Comparison of ENCODE assay signal across 11 cellular contexts in genomic region chr9:81729141-81729540, GRCh38. TPM values are rescaled to one million over a fixed set of nuclear protein-coding genes. Genes with fewer than 3 reads are reported as not detected.
DNase-seq lines count a peak whose midpoint lies in the region; ATAC-seq and TF ChIP-seq lines count a peak whose summit lies in the region.
"Had no signal": no experiment of that assay in that cellular context is flagged by ENCODE, and none has a peak within 500 bp of the region (broad histone marks: within the 10 kb centered on the region; RNA-seq: fewer than 3 reads in every experiment).

No MANE protein-coding gene starts in this region.

- H3K4me1 ChIP-seq in liver (ENCODE audit: control insufficient read depth in 4 of 4, insufficient read depth in 4 of 4, low read length in 3 of 4) (peaks cover 0 to 4% (median 0%) of the 10 kb centered on the region in 4 donors), lower lobe of right lung (no peaks in the 10 kb centered on the region)
- H3K4me1 ChIP-seq: body of pancreas had no signal

- no peak for TF ChIP-seq CTCF in liver (IDR thresholded peaks at IDR 0.05; ENCODE audit: low read depth, low read length, missing input control)
- TF ChIP-seq CTCF in WERI-Rb-1 (IDR thresholded peaks at IDR 0.05; ENCODE audit: low read depth, low read length), result no peak
- no peak for TF ChIP-seq CTCF in lower lobe of right lung (IDR thresholded peaks at IDR 0.05)

- H3K27ac ChIP-seq in liver (ENCODE audit: low read depth in 1 of 2, low read length in 2 of 2) (no peak overlapping the region), WERI-Rb-1 (no peak overlapping the region), lower lobe of right lung (no peak overlapping the region)
- H3K27ac ChIP-seq: body of pancreas had no signal

- H3K4me3 ChIP-seq in liver (ENCODE audit: low read depth in 1 of 3, low read length in 3 of 3) (peak overlapping the region in 2 of 3 donors; percentile 36 to 60), WERI-Rb-1 (ENCODE audit: low read depth, low read length) (no peak overlapping the region), lower lobe of right lung (no peak overlapping the region)
- H3K4me3 ChIP-seq: body of pancreas had no signal

- ATAC-seq in GM19025 (IDR thresholded peaks at IDR 0.05; ENCODE audit: low read depth, unreplicated experiment), result peak; percentile 69
- ATAC-seq in HG02571 (IDR thresholded peaks at IDR 0.05; ENCODE audit: unreplicated experiment), result peak; percentile 53
- ATAC-seq in HG03520 (IDR thresholded peaks at IDR 0.05; ENCODE audit: unreplicated experiment), result peak; percentile 74
- no peak for ATAC-seq in lower lobe of right lung
- ATAC-seq in Right ventricle myocardium inferior, result no peak
- ATAC-seq: body of pancreas, HCT116 had no signal

- H3K27me3 ChIP-seq in liver (ENCODE audit: control insufficient read depth in 4 of 4, insufficient read depth in 4 of 4, low read length in 3 of 4) (no peaks in the 10 kb centered on the region), WERI-Rb-1 (ENCODE audit: insufficient read depth, low read depth, severe bottlenecking) (no peaks in the 10 kb centered on the region), lower lobe of right lung (ENCODE audit: low read depth) (no peaks in the 10 kb centered on the region)
- H3K27me3 ChIP-seq: body of pancreas had no signal

- no peaks in the 10 kb centered on the region for H3K9me3 ChIP-seq in liver (ENCODE audit: control insufficient read depth in 4 of 4, low read length in 3 of 4)
- no peaks in the 10 kb centered on the region for H3K9me3 ChIP-seq in WERI-Rb-1 (ENCODE audit: severe bottlenecking)
- H3K9me3 ChIP-seq in lower lobe of right lung, result no peaks in the 10 kb centered on the region
- H3K9me3 ChIP-seq: body of pancreas had no signal

- no peak for TF ChIP-seq RAD21 in liver (IDR thresholded peaks at IDR 0.05)

- DNase-seq in WERI-Rb-1, result no peak
- DNase-seq in lower lobe of right lung, result no peak
- no peak for DNase-seq in Right ventricle myocardium inferior (ENCODE audit: missing footprints)
- DNase-seq in posterior cingulate gyrus, result no peak
- DNase-seq: body of pancreas, NCI-H1436 had no signal

- intact Hi-C loops in lower lobe of right lung (cut with DNase I), result no loop called here
- intact Hi-C loops in Right ventricle myocardium inferior (cut with DNase I), result no loop called here
- intact Hi-C loops in posterior cingulate gyrus (cut with DNase I), result no loop called here

- H3K9ac ChIP-seq in liver (ENCODE audit: low read depth in 1 of 2, low read length in 2 of 2), result no peak overlapping the region

- H3K36me3 ChIP-seq in liver (ENCODE audit: control insufficient read depth in 4 of 4, insufficient read depth in 3 of 4, low read depth in 1 of 4, low read length in 3 of 4) (no peaks in the 10 kb centered on the region), WERI-Rb-1 (no peaks in the 10 kb centered on the region), lower lobe of right lung (no peaks in the 10 kb centered on the region)

- WGBS in liver, result 43% methylated on average over 4 of the region's 4 CpGs

TF ChIP-seq in liver, 16 proteins besides CTCF, POLR2A, EP300 and RAD21:
- TF ChIP-seq REST (IDR thresholded peaks at IDR 0.05) (peak; percentile 83), JUND (IDR thresholded peaks at IDR 0.05) (no peak)

RNA-seq across cellular contexts. Expression of gene TLE1, which starts 39.8 kb away (rescaled TPM):
- total RNA-seq in liver (10 to 100 TPM; 25.9 to 45.4 TPM), lower lobe of right lung (17.9 TPM), Right ventricle myocardium inferior (9.8 TPM)
- 10 to 100 TPM; 25.2 to 25.5 TPM for polyA plus RNA-seq in liver

Comparison
In these comparisons a context has a peak if more than half of its experiments do, and no peak if none do; other contexts are left out.
1. ATAC-seq: peak in GM19025 (single experiment), HG02571 (single experiment) and HG03520 (single experiment); none in lower lobe of right lung (0 of 2) and Right ventricle myocardium inferior (single experiment).
2. H3K4me3 ChIP-seq: peak in liver (2 of 3); none in WERI-Rb-1 (single experiment) and lower lobe of right lung (single experiment).